11 cellular contexts compared by ENCODE assay signal in the genomic region with DNA sequence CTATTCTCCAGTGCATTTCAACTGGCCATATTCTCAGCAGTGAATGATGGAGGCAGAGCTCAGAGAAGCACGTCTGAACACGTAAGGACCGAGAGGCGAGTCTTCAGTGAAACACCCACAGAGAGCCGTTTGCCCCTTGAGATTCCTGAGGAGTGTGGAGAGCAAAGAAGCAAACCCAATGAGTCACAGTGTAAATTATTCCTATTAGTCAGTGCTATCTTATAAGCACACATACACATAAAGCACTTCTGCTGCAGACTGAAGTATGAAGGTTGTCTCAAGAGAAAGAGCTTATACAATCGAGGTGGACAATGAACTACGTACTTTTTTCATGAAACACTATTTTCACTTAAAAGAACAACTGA. TPM values are rescaled to one million over a fixed set of nuclear protein-coding genes. Genes with fewer than 3 reads are reported as not detected.
DNase-seq lines count a peak whose midpoint lies in the region; ATAC-seq, FAIRE-seq and TF ChIP-seq lines count a peak whose summit lies in the region.
"Had no signal": no experiment of that assay in that cellular context is flagged by ENCODE, and none has a peak within 500 bp of the region (broad histone marks: within the 10 kb centered on the region; RNA-seq: fewer than 3 reads in every experiment).

No MANE protein-coding gene starts in this region.

- no peak for TF ChIP-seq CTCF in omental fat pad (IDR thresholded peaks at IDR 0.05)
- no peak for TF ChIP-seq CTCF in HepG2 (CRISPR knock-in tag; IDR thresholded peaks at IDR 0.05)

- DNase-seq in DMS53 (lab: John Stamatoyannopoulos, UW) (peak; percentile 83), MG63 (peak; percentile 83), ecto neural progenitor cell (ENCODE audit: low spot score) (peak; percentile 6), omental fat pad (ENCODE audit: low spot score) (no peak), HepG2 (ENCODE audit: low spot score) (no peak), germinal center (ENCODE audit: low spot score) (no peak)
- DNase-seq: DND-41, NCI-H446 treated with DMSO at 0.1 percent for 48 hours, SW 1271 had no signal

- no TSS peak for BruUV-seq in HepG2 (replicated peaks; lab: Mats Ljungman, UMichigan)

- H4K20me1 ChIP-seq in HepG2 (ENCODE audit: insufficient read depth, low read length): no peaks in the 10 kb centered on the region

- no peaks in the 10 kb centered on the region for H3K4me1 ChIP-seq in HepG2 (ENCODE audit: insufficient read depth, low read length)

- TF ChIP-seq RAD21 in HepG2 (CRISPR knock-in tag; IDR thresholded peaks at IDR 0.05): no peak

- H3K27me3 ChIP-seq in MG63 (no peaks in the 10 kb centered on the region), HepG2 (ENCODE audit: control insufficient read depth in 1 of 2, insufficient read depth in 2 of 2, low read length in 2 of 2) (peaks cover 1 to 13% of the 10 kb centered on the region in 2 experiments; a peak in 2 of 5 replicates)

- 7% methylated on average over 7 of the region's 7 CpGs for WGBS in HepG2 (ENCODE audit: low lambda C conversion rate)

- CTCF ChIA-PET in HepG2 (lab: Yijun Ruan, JAX; ENCODE audit: low intra/inter-chr PET ratio, low total read pairs): no interaction called here

- TF ChIP-seq EP300 in HepG2 (IDR thresholded peaks at IDR 0.05; ENCODE audit: low read depth in 2 of 2, low read length in 2 of 2) (no peak), HepG2 (CRISPR knock-in tag; IDR thresholded peaks at IDR 0.05; ENCODE audit: borderline replicate concordance) (no peak)

- ATAC-seq in omental fat pad (ENCODE audit: low FRiP score) (peak; percentile 87), HepG2 (no peak), GM21515 (IDR thresholded peaks at IDR 0.05; ENCODE audit: unreplicated experiment) (no peak), HG03095 (IDR thresholded peaks at IDR 0.05; ENCODE audit: unreplicated experiment) (no peak)

- H2AFZ ChIP-seq in HepG2 (ENCODE audit: low read length): no peak overlapping the region

- TF ChIP-seq POLR2A in HepG2 (IDR thresholded peaks at IDR 0.05; ENCODE audit: insufficient read depth in 1 of 2, low read depth in 2 of 2, low read length in 2 of 2): no peak

- in situ Hi-C loops in HepG2 (cut with HindIII; ENCODE audit: extremely low pct_ligation_motif_present, low pct_unique_long_range_greater_than_20kb): no loop called here

- no peaks in the 10 kb centered on the region for H3K79me2 ChIP-seq in HepG2 (ENCODE audit: insufficient read depth, low read length)

- H3K27ac ChIP-seq in HepG2 (ENCODE audit: extremely low read length, insufficient read depth, low read length): no peak overlapping the region

- no peak overlapping the region for H3K9ac ChIP-seq in HepG2 (ENCODE audit: insufficient read depth, low read depth, low read length)

- H3K4me3 ChIP-seq in MG63 (no peak overlapping the region), HepG2 (replicated peaks in 1 of 3; ENCODE audit: insufficient read depth in 1 of 3, low read depth in 2 of 3, low read length in 3 of 3) (no peak overlapping the region)

- H3K36me3 ChIP-seq in MG63 (no peaks in the 10 kb centered on the region), HepG2 (replicated peaks in 1 of 2; ENCODE audit: control insufficient read depth in 1 of 2, insufficient read depth in 2 of 2, low read length in 2 of 2) (no peaks in the 10 kb centered on the region)

- FAIRE-seq in HepG2 (lab: Jason Lieb, UNC): no peak

- H3K9me3 ChIP-seq in MG63: no peaks in the 10 kb centered on the region
- no peaks in the 10 kb centered on the region for H3K9me3 ChIP-seq in HepG2 (ENCODE audit: low read length)

- POLR2A ChIA-PET in HepG2 (lab: Yijun Ruan, JAX): no interaction called here

- no peak overlapping the region for H3K4me2 ChIP-seq in HepG2 (ENCODE audit: low read depth, low read length)

- intact Hi-C loops in HepG2 (cut with micrococcal nuclease; ENCODE audit: unreplicated experiment): no loop called here

TF ChIP-seq in HepG2, 621 proteins besides CTCF, POLR2A, EP300 and RAD21 (continues in another document):
- no peak for TF ChIP-seq KDM4B (CRISPR knock-in tag; IDR thresholded peaks at IDR 0.05)
- no peak for TF ChIP-seq TERF1 (CRISPR knock-in tag; IDR thresholded peaks at IDR 0.05)
- no peak for TF ChIP-seq NCOA2 (CRISPR knock-in tag; IDR thresholded peaks at IDR 0.05)
- TF ChIP-seq HCFC1 (IDR thresholded peaks at IDR 0.05; ENCODE audit: low read depth, low read length): no peak
- TF ChIP-seq, protein P1, sequence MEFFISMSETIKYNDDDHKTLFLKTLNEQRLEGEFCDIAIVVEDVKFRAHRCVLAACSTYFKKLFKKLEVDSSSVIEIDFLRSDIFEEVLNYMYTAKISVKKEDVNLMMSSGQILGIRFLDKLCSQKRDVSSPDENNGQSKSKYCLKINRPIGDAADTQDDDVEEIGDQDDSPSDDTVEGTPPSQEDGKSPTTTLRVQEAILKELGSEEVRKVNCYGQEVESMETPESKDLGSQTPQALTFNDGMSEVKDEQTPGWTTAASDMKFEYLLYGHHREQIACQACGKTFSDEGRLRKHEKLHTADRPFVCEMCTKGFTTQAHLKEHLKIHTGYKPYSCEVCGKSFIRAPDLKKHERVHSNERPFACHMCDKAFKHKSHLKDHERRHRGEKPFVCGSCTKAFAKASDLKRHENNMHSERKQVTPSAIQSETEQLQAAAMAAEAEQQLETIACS (CRISPR knock-in tag; IDR thresholded peaks at IDR 0.05): no peak
- no peak for TF ChIP-seq HDAC2 (CRISPR knock-in tag; IDR thresholded peaks at IDR 0.05)
- no peak for TF ChIP-seq GLI4 (CRISPR knock-in tag; IDR thresholded peaks at IDR 0.05; ENCODE audit: borderline replicate concordance)
- no peak for TF ChIP-seq CHD4 (IDR thresholded peaks at IDR 0.05; ENCODE audit: borderline replicate concordance, low read length)
- TF ChIP-seq PHF8 (CRISPR knock-in tag; IDR thresholded peaks at IDR 0.05): no peak
- TF ChIP-seq HOXD1 (CRISPR knock-in tag; IDR thresholded peaks at IDR 0.05): no peak
- no peak for TF ChIP-seq HOXA9 (CRISPR knock-in tag; IDR thresholded peaks at IDR 0.05; ENCODE audit: borderline replicate concordance)
- TF ChIP-seq MTF1 (CRISPR knock-in tag; IDR thresholded peaks at IDR 0.05): no peak
- no peak for TF ChIP-seq FOXA1 (IDR thresholded peaks at IDR 0.05)
- TF ChIP-seq FOXA1 (CRISPR knock-in tag; IDR thresholded peaks at IDR 0.05): no peak
- TF ChIP-seq ZNF570 (CRISPR knock-in tag; IDR thresholded peaks at IDR 0.05; ENCODE audit: borderline replicate concordance): no peak
- TF ChIP-seq BORCS8-MEF2B (CRISPR knock-in tag; IDR thresholded peaks at IDR 0.05): no peak
- TF ChIP-seq KLF11 (CRISPR knock-in tag; IDR thresholded peaks at IDR 0.05): no peak
- no peak for TF ChIP-seq ZNF891 (CRISPR knock-in tag; IDR thresholded peaks at IDR 0.05)
- no peak for TF ChIP-seq HMGXB4 (CRISPR knock-in tag; IDR thresholded peaks at IDR 0.05; ENCODE audit: borderline replicate concordance in 1 of 2, low read depth in 1 of 2)

RNA-seq across cellular contexts. Expression of gene GALNT18, which starts 37.4 kb away (rescaled TPM):
- total RNA-seq in MG63 (2014; rRNA removed; shearing (Covaris generic); ENCODE audit: low replicate concordance): 12.9 and 25.3 TPM in 2 replicates
- total RNA-seq in omental fat pad: 10 to 100 TPM; 21.0 to 47.4 (median 35.7) TPM
- total RNA-seq in HepG2 (2016; rRNA removed; fragmentation: Illumina TruSeq; extraction: Trizol): 0.10 TPM in 1 of 2 replicates, not detected in the other
- not detected in 2 replicates for total RNA-seq in HepG2 (2016; cell fraction: cytosol; rRNA removed; fragmentation: Illumina TruSeq; extraction: Trizol; ENCODE audit: low read depth)
- 0.04 and 0.09 TPM in 2 replicates for total RNA-seq in HepG2 (2016; cell fraction: insoluble cytoplasmic fraction; rRNA removed; fragmentation: Illumina TruSeq; extraction: Trizol)
- not detected in 2 replicates for total RNA-seq in HepG2 (2016; cell fraction: membrane; rRNA removed; fragmentation: Illumina TruSeq; extraction: Trizol)
- total RNA-seq in HepG2 (2016; cell fraction: nucleus; rRNA removed; fragmentation: Illumina TruSeq; extraction: Trizol): not detected in 2 replicates
- 0.11 and 0.35 TPM in 2 replicates for polyA plus RNA-seq in HepG2 (2011; rRNA removed)
- 0.14 and 0.15 TPM in 2 replicates for polyA plus RNA-seq in HepG2 (2011; cell fraction: cytosol; rRNA removed)
- polyA plus RNA-seq in HepG2 (2011; cell fraction: nucleus; rRNA removed): 0.14 and 0.24 TPM in 2 replicates
- 0.08 TPM in 1 of 2 replicates, not detected in the other for polyA plus RNA-seq in HepG2 (2012)
- polyA plus RNA-seq in HepG2 (2016; cell fraction: cytosol; fragmentation: Illumina TruSeq; extraction: Trizol; ENCODE audit: low read depth): not detected in 2 replicates
- polyA plus RNA-seq in HepG2 (2016; cell fraction: insoluble cytoplasmic fraction; fragmentation: Illumina TruSeq; extraction: Trizol; ENCODE audit: low read depth): 0.09 TPM in 2 replicates
- polyA plus RNA-seq in HepG2 (2016; cell fraction: membrane; fragmentation: Illumina TruSeq; extraction: Trizol; ENCODE audit: low read depth): not detected in 2 replicates
- polyA plus RNA-seq in HepG2 (2016; cell fraction: nucleus; fragmentation: Illumina TruSeq; extraction: Trizol; ENCODE audit: insufficient read depth, low read depth): not detected in 2 replicates
- polyA minus RNA-seq in HepG2 (2011; rRNA and poly(A)+ RNA removed; ENCODE audit: low replicate concordance): 0.22 and 0.26 TPM in 2 replicates
- not detected in 2 replicates for polyA minus RNA-seq in HepG2 (2011; cell fraction: cytosol; rRNA and poly(A)+ RNA removed)
- 0.26 and 0.50 TPM in 2 replicates for polyA minus RNA-seq in HepG2 (2011; cell fraction: nucleus; rRNA and poly(A)+ RNA removed)

Comparison
In these comparisons a context has a peak if more than half of its experiments do, and no peak if none do; other contexts are left out.
1. DNase-seq: peak in DMS53 (single experiment), MG63 (single experiment) and ecto neural progenitor cell (single experiment); none in omental fat pad (single experiment), HepG2 (single experiment) and germinal center (single experiment).
2. RNA of gene GALNT18, which starts 37.4 kb away (total RNA-seq): 21.0 to 47.4 TPM in omental fat pad and 12.9 to 25.3 TPM in MG63; 0.04 to 0.10 TPM in HepG2; every median in the first group is over 10 times any median in the second.